ENCODE assay signal across 32 cellular contexts in genomic region chr5:6305821-6306220, GRCh38.
"Had no signal": no experiment of that assay in that cellular context is flagged by ENCODE, and none has a peak within 500 bp of the region (broad histone marks: within the 10 kb centered on the region; RNA-seq: fewer than 3 reads in every experiment).

No MANE protein-coding gene starts in this region.

- H3K27ac Mint-ChIP-seq: activated CD4-positive, alpha-beta T cell treated with anti-CD3 and anti-CD28 coated beads, Interleukin-2, amount 10 ng/mL, durations not matched to agents 7 days and 5 days; activated CD8-positive, alpha-beta memory T cell treated with anti-CD3 and anti-CD28 coated beads, Interleukin-2, amount 10 ng/mL, durations not matched to agents 7 days and 5 days; activated CD8-positive, alpha-beta T cell treated with anti-CD3 and anti-CD28 coated beads for 36 hours; activated naive CD4-positive, alpha-beta T cell treated with anti-CD3 and anti-CD28 coated beads for 36 hours; activated naive CD4-positive, alpha-beta T cell treated with anti-CD3 and anti-CD28 coated beads, Interleukin-2, amount 50 U/mL, for 24 hours; activated naive CD8-positive, alpha-beta T cell treated with anti-CD3 and anti-CD28 coated beads for 36 hours; activated naive CD8-positive, alpha-beta T cell treated with anti-CD3 and anti-CD28 coated beads, Interleukin-2, amount 50 U/mL, for 24 hours; activated T-helper 1 cell treated with anti-CD3 and anti-CD28 coated beads, Interleukin-12 subunit alpha, Interleukin-12 subunit beta, Interleukin-2, Interleukin-4 antibody, amounts not matched to agents 30 ng/mL and 10 ng/mL and 1 ng/mL, durations not matched to agents 14 hours and 24 hours and 36 hours; activated T-helper 2 cell treated with anti-CD3 and anti-CD28 coated beads, Interferon-gamma antibody, Interleukin-2, Interleukin-4, amounts not matched to agents 10 μg/mL and 5 μg/mL and 100 μg/mL, durations not matched to agents 14 hours and 24 hours and 36 hours; dendritic cell treated with granulocyte-macrophage colony-stimulating factor and Interleukin-4, amounts not matched to agents 40 ng/mL and 50 ng/mL, for 4 days; endodermal cell had no signal

- H3K9me3 ChIP-seq: adrenal gland, body of pancreas, breast epithelium, gastrocnemius medialis, heart left ventricle had no signal

- H3K27me3 Mint-ChIP-seq: dendritic cell treated with granulocyte-macrophage colony-stimulating factor and Interleukin-4, amounts not matched to agents 40 ng/mL and 50 ng/mL, for 4 days had no signal

- DNase-seq: activated CD4-positive, alpha-beta T cell treated with anti-CD3 and anti-CD28 coated beads for 1 hour; activated CD4-positive, alpha-beta T cell treated with anti-CD3 and anti-CD28 coated beads for 4 hours; activated CD4-positive, alpha-beta T cell treated with anti-CD3 and anti-CD28 coated beads, Interleukin-2, amount 10 ng/mL, durations not matched to agents 7 days and 5 days; activated CD4-positive, alpha-beta T cell treated with anti-CD3 and anti-CD28 coated beads, Interleukin-2, amount 50 U/mL, for 4 hours; activated CD8-positive, alpha-beta memory T cell treated with anti-CD3 and anti-CD28 coated beads, Interleukin-2, amount 10 ng/mL, durations not matched to agents 7 days and 5 days; activated CD8-positive, alpha-beta memory T cell treated with anti-CD3 and anti-CD28 coated beads, Interleukin-2, amount 50 U/mL, for 4 hours; activated CD8-positive, alpha-beta T cell treated with anti-CD3 and anti-CD28 coated beads for 36 hours; activated effector memory CD4-positive, alpha-beta T cell treated with anti-CD3 and anti-CD28 coated beads, Interleukin-2, amount 50 U/mL, for 16 hours; activated naive CD4-positive, alpha-beta T cell treated with anti-CD3 and anti-CD28 coated beads for 36 hours; activated naive CD8-positive, alpha-beta T cell treated with anti-CD3 and anti-CD28 coated beads for 36 hours; activated naive CD8-positive, alpha-beta T cell treated with anti-CD3 and anti-CD28 coated beads, Interleukin-2, amount 50 U/mL, for 24 hours; activated T-cell treated with anti-CD3 and anti-CD28 coated beads, Interleukin-2, amount 50 U/mL, for 1 hour; activated T-cell treated with anti-CD3 and anti-CD28 coated beads, Interleukin-2, amount 50 U/mL, for 48 hours; adrenal gland; amygdala; aorta; body of pancreas; dorsolateral prefrontal cortex; effector memory CD4-positive, alpha-beta T cell; endodermal cell; gastrocnemius medialis; glutamatergic neuron; heart left ventricle; T-helper 2 cell had no signal

- H3K4me1 Mint-ChIP-seq: activated CD4-positive, alpha-beta T cell treated with anti-CD3 and anti-CD28 coated beads, Interleukin-2, amount 10 ng/mL, durations not matched to agents 7 days and 5 days; activated CD8-positive, alpha-beta memory T cell treated with anti-CD3 and anti-CD28 coated beads, Interleukin-2, amount 10 ng/mL, durations not matched to agents 7 days and 5 days; activated naive CD4-positive, alpha-beta T cell treated with anti-CD3 and anti-CD28 coated beads, Interleukin-2, amount 50 U/mL, for 24 hours; activated naive CD8-positive, alpha-beta T cell treated with anti-CD3 and anti-CD28 coated beads for 36 hours; activated naive CD8-positive, alpha-beta T cell treated with anti-CD3 and anti-CD28 coated beads, Interleukin-2, amount 50 U/mL, for 24 hours; central memory CD8-positive, alpha-beta T cell; endodermal cell had no signal

- H3K36me3 Mint-ChIP-seq: activated CD8-positive, alpha-beta memory T cell treated with anti-CD3 and anti-CD28 coated beads, Interleukin-2, amount 10 ng/mL, durations not matched to agents 7 days and 5 days; activated naive CD4-positive, alpha-beta T cell treated with anti-CD3 and anti-CD28 coated beads, Interleukin-2, amount 50 U/mL, for 24 hours; activated naive CD8-positive, alpha-beta T cell treated with anti-CD3 and anti-CD28 coated beads for 36 hours had no signal

- ATAC-seq: activated CD8-positive, alpha-beta memory T cell treated with anti-CD3 and anti-CD28 coated beads, Interleukin-2, amount 10 ng/mL, durations not matched to agents 7 days and 5 days; activated CD8-positive, alpha-beta T cell treated with anti-CD3 and anti-CD28 coated beads for 36 hours; activated naive CD8-positive, alpha-beta T cell treated with anti-CD3 and anti-CD28 coated beads, Interleukin-2, amount 50 U/mL, for 24 hours; body of pancreas; foreskin keratinocyte; gastrocnemius medialis; heart left ventricle had no signal

- H3K27me3 ChIP-seq: adrenal gland, body of pancreas, breast epithelium, dorsolateral prefrontal cortex, foreskin keratinocyte, gastrocnemius medialis, heart left ventricle had no signal

- H3K4me1 ChIP-seq: adrenal gland, breast epithelium, foreskin keratinocyte, gastrocnemius medialis, heart left ventricle had no signal

- H3K36me3 ChIP-seq: adrenal gland, breast epithelium, gastrocnemius medialis, heart left ventricle had no signal

- H3K27ac ChIP-seq: adrenal gland, body of pancreas, breast epithelium, coronary artery, dorsolateral prefrontal cortex, foreskin keratinocyte, gastrocnemius medialis, heart left ventricle had no signal

- H3K9me3 Mint-ChIP-seq: activated CD4-positive, alpha-beta T cell treated with anti-CD3 and anti-CD28 coated beads, Interleukin-2, amount 10 ng/mL, durations not matched to agents 7 days and 5 days; activated CD8-positive, alpha-beta T cell treated with anti-CD3 and anti-CD28 coated beads for 36 hours; activated naive CD4-positive, alpha-beta T cell treated with anti-CD3 and anti-CD28 coated beads for 36 hours; activated naive CD4-positive, alpha-beta T cell treated with anti-CD3 and anti-CD28 coated beads, Interleukin-2, amount 50 U/mL, for 24 hours; activated naive CD8-positive, alpha-beta T cell treated with anti-CD3 and anti-CD28 coated beads for 36 hours; activated naive CD8-positive, alpha-beta T cell treated with anti-CD3 and anti-CD28 coated beads, Interleukin-2, amount 50 U/mL, for 24 hours; activated T-helper 1 cell treated with anti-CD3 and anti-CD28 coated beads, Interleukin-12 subunit alpha, Interleukin-12 subunit beta, Interleukin-2, Interleukin-4 antibody, amounts not matched to agents 30 ng/mL and 10 ng/mL and 1 ng/mL, durations not matched to agents 14 hours and 24 hours and 36 hours; activated T-helper 2 cell treated with anti-CD3 and anti-CD28 coated beads, Interferon-gamma antibody, Interleukin-2, Interleukin-4, amounts not matched to agents 10 μg/mL and 5 μg/mL and 100 μg/mL, durations not matched to agents 14 hours and 24 hours and 36 hours; dendritic cell treated with granulocyte-macrophage colony-stimulating factor and Interleukin-4, amounts not matched to agents 40 ng/mL and 50 ng/mL, for 4 days had no signal

- H3K4me3 ChIP-seq: adrenal gland, body of pancreas, breast epithelium, coronary artery, dorsolateral prefrontal cortex, gastrocnemius medialis, heart left ventricle had no signal

- H3K4me3 Mint-ChIP-seq: activated CD4-positive, alpha-beta T cell treated with anti-CD3 and anti-CD28 coated beads, Interleukin-2, amount 10 ng/mL, durations not matched to agents 7 days and 5 days; activated CD8-positive, alpha-beta memory T cell treated with anti-CD3 and anti-CD28 coated beads, Interleukin-2, amount 10 ng/mL, durations not matched to agents 7 days and 5 days; activated CD8-positive, alpha-beta T cell treated with anti-CD3 and anti-CD28 coated beads for 36 hours; activated naive CD4-positive, alpha-beta T cell treated with anti-CD3 and anti-CD28 coated beads for 36 hours; activated naive CD4-positive, alpha-beta T cell treated with anti-CD3 and anti-CD28 coated beads, Interleukin-2, amount 50 U/mL, for 24 hours; activated naive CD8-positive, alpha-beta T cell treated with anti-CD3 and anti-CD28 coated beads for 36 hours; activated naive CD8-positive, alpha-beta T cell treated with anti-CD3 and anti-CD28 coated beads, Interleukin-2, amount 50 U/mL, for 24 hours; activated T-helper 1 cell treated with anti-CD3 and anti-CD28 coated beads, Interleukin-12 subunit alpha, Interleukin-12 subunit beta, Interleukin-2, Interleukin-4 antibody, amounts not matched to agents 30 ng/mL and 10 ng/mL and 1 ng/mL, durations not matched to agents 14 hours and 24 hours and 36 hours; central memory CD8-positive, alpha-beta T cell; dendritic cell treated with granulocyte-macrophage colony-stimulating factor and Interleukin-4, amounts not matched to agents 40 ng/mL and 50 ng/mL, for 4 days; endodermal cell had no signal
